ENCODE assay signal across 8 cellular contexts in genomic region chr9:97900738-97901565, GRCh38. TPM values are rescaled to one million over a fixed set of nuclear protein-coding genes. Genes with fewer than 3 reads are reported as not detected.
DNase-seq lines count a peak whose midpoint lies in the region; ATAC-seq and TF ChIP-seq lines count a peak whose summit lies in the region.

No MANE protein-coding gene starts in this region.

- no peaks in the 10 kb centered on the region for H3K27me3 Mint-ChIP-seq in neural crest cell (ENCODE audit: low read depth)

- no peaks in the 10 kb centered on the region for H3K4me1 Mint-ChIP-seq in neural crest cell

- no peak overlapping the region for H3K27ac ChIP-seq in Peyer's patch

- TF ChIP-seq CTCF in Peyer's patch (IDR thresholded peaks at IDR 0.05) (peak; percentile 39 to 74 (median 73)), epithelial cell of proximal tubule (conservative IDR thresholded peaks at IDR 0.05; ENCODE audit: low read depth, low read length) (peak; percentile 90), neural crest cell (conservative IDR thresholded peaks at IDR 0.05) (peak; percentile 81)

- no peaks in the 10 kb centered on the region for H3K9me3 Mint-ChIP-seq in neural crest cell

- peaks cover 0 to 4% (median 0%) of the 10 kb centered on the region in 4 donors for H3K4me1 ChIP-seq in Peyer's patch

- no peak overlapping the region for H3K4me3 Mint-ChIP-seq in neural crest cell

- peak; percentile 30 for DNase-seq in NCI-H2107 treated with DMSO at 0.1 percent for 48 hours (lab: John Stamatoyannopoulos, UW; ENCODE audit: unreplicated experiment)
- no peak for DNase-seq in NCI-H2107 (lab: John Stamatoyannopoulos, UW)
- DNase-seq in HS-27A (ENCODE audit: low read depth), result peak; percentile 62
- DNase-seq in Peyer's patch, result peak in 1 of 3 donors; percentile 65
- no peak for DNase-seq in epithelial cell of proximal tubule (ENCODE audit: low read depth)
- DNase-seq in neural crest cell (ENCODE audit: low read depth, low spot score), result peak; percentile 12

- peaks cover 0 to 20% (median 0%) of the 10 kb centered on the region in 3 donors for H3K36me3 ChIP-seq in Peyer's patch

- no peaks in the 10 kb centered on the region for H3K9me3 ChIP-seq in Peyer's patch

- H3K4me3 ChIP-seq in Peyer's patch (no peak overlapping the region), epithelial cell of proximal tubule (ENCODE audit: low read depth, low read length) (no peak overlapping the region)

- H3K36me3 Mint-ChIP-seq in neural crest cell (ENCODE audit: low read depth), result peaks cover 4% of the 10 kb centered on the region

- H3K27me3 ChIP-seq in Peyer's patch, result no peaks in the 10 kb centered on the region

- no peak overlapping the region for H3K27ac Mint-ChIP-seq in neural crest cell (ENCODE audit: unreplicated experiment)

- no peak for ATAC-seq in HG02981 (IDR thresholded peaks at IDR 0.05; ENCODE audit: unreplicated experiment)
- no peak for ATAC-seq in GM21423 (IDR thresholded peaks at IDR 0.05; ENCODE audit: unreplicated experiment)

- TF ChIP-seq POLR2A in Peyer's patch (IDR thresholded peaks at IDR 0.05), result no peak

RNA-seq across cellular contexts. Expression of gene TRMO, which starts 21.3 kb away (rescaled TPM):
- total RNA-seq in Peyer's patch (100 to 1,000 TPM in 1 of 4 donors, 10 to 100 TPM in 3; 25.7 to 104 (median 29.3) TPM), epithelial cell of proximal tubule (12.2 and 18.2 TPM in 2 replicates), neural crest cell (11.4 and 12.7 TPM in 2 replicates)

RNA-seq across cellular contexts. Expression of gene HEMGN, which starts 37.0 kb away (rescaled TPM):
- total RNA-seq in Peyer's patch (not detected), epithelial cell of proximal tubule (not detected in 2 replicates), neural crest cell (not detected in 2 replicates)

RNA-seq across cellular contexts. Expression of gene FOXE1, which starts 47.9 kb away (rescaled TPM):
- total RNA-seq in Peyer's patch (not detected), epithelial cell of proximal tubule (0.35 and 1.1 TPM in 2 replicates), neural crest cell (0.09 TPM in 1 of 2 replicates, not detected in the other)

Comparison
In these comparisons a context has a peak if more than half of its experiments do, and no peak if none do; other contexts are left out.
1. DNase-seq: peak in NCI-H2107 treated with DMSO at 0.1 percent for 48 hours (single experiment), HS-27A (single experiment) and neural crest cell (single experiment); none in NCI-H2107 (single experiment) and epithelial cell of proximal tubule (single experiment).
2. Peak in every context shown above with its lines, with median percentiles within 50 percentile points of each other: CTCF ChIP-seq.